1 cellular context compared by ENCODE assay signal in genomic region chr7:76515999-76516443, GRCh38.
TF ChIP-seq lines count a peak whose summit lies in the region.

No MANE protein-coding gene starts in this region.

TF ChIP-seq in A549, 52 proteins besides CTCF, POLR2A, EP300 and RAD21 (continued from another document):
- TF ChIP-seq CEBPB (IDR thresholded peaks at IDR 0.05), result no peak
- TF ChIP-seq ZC3H11A (IDR thresholded peaks at IDR 0.05), result no peak
- TF ChIP-seq BHLHE40 (IDR thresholded peaks at IDR 0.05; ENCODE audit: low read depth, low read length), result no peak
- peak; percentile 33; the same call in 1 of the 2 replicates for TF ChIP-seq MAX (IDR thresholded peaks at IDR 0.05)
- no peak for TF ChIP-seq NFE2L2 (conservative IDR thresholded peaks at IDR 0.05; ENCODE audit: low read length)
- peak; percentile 57 for TF ChIP-seq SMC3 (IDR thresholded peaks at IDR 0.05)
